10 cellular contexts compared by ENCODE assay signal in the genomic region with DNA sequence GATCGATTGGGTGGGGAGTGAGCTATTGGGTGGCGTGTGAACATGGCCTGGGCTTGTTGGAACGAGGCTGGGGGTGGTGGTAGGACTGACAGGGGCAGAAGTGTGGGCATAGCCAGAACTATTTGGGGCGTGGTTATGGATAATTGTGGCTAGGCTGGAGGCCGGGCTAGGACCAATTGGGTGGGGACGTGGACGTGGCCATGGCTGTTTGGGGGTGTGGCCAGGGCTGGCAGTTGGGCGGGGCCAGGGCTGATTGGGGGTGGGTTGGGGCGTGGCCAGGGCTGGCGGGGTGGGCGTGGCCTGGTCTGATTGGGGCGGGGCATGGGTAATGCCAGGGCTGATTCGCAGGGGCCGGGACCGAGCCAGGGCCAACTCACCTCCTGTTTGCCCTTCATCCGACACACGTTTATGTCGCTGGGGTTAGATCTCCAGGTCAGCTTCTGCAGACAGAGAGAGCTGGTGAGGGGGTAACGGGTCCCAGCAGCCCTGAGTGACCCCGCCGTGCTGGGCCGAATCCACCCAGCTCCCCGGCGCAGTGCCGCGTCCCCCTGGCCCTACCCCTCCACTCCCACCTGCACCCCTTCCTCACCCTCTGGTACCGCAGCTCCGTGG. TPM values are rescaled to one million over a fixed set of nuclear protein-coding genes. Genes with fewer than 3 reads are reported as not detected.
DNase-seq lines count a peak whose midpoint lies in the region; TF ChIP-seq lines count a peak whose summit lies in the region.
"Had no signal": no experiment of that assay in that cellular context is flagged by ENCODE, and none has a peak within 500 bp of the region (broad histone marks: within the 10 kb centered on the region; RNA-seq: fewer than 3 reads in every experiment).

No MANE protein-coding gene starts in this region.

- no peak for TF ChIP-seq POLR2A in sigmoid colon (IDR thresholded peaks at IDR 0.05)

- no peak for TF ChIP-seq CTCF in sigmoid colon (IDR thresholded peaks at IDR 0.05)

- intact Hi-C loops in sigmoid colon (cut with DNase I) = loop anchor here (5.0 kb wide), 1 partner anchor 81 kb away; a partner anchor contains a TSS

- H3K4me3 ChIP-seq in sigmoid colon = no peak overlapping the region

- H3K27me3 ChIP-seq in sigmoid colon = no peaks in the 10 kb centered on the region

- DNase-seq in activated T-cell treated with anti-CD3 and anti-CD28 coated beads for 48 hours (ENCODE audit: low read depth) (peak; percentile 44), activated T-cell treated with anti-CD3 and anti-CD28 coated beads for 4 hours (no peak), NCI-H82 treated with DMSO at 0.1 percent for 48 hours (lab: John Stamatoyannopoulos, UW; ENCODE audit: unreplicated experiment) (peak; percentile 29), ecto neural progenitor cell (ENCODE audit: low spot score) (peak; percentile 76), NCI-H1092 treated with DMSO at 0.1 percent for 48 hours (lab: John Stamatoyannopoulos, UW) (no peak), sigmoid colon (no peak), cortex of kidney (lab: John Stamatoyannopoulos, UW) (no peak)
- DNase-seq in stimulated activated CD4-positive, alpha-beta T cell treated with anti-CD3 and anti-CD28 coated beads, Interleukin-4, amount 100 ng/mL, for 48 hours (ENCODE audit: low read depth in 2 of 2) = peak; percentile 27 to 54
- DNase-seq: CD4-positive, CD25-positive, alpha-beta regulatory T cell; kidney glomerular epithelial cell had no signal

- H3K4me1 ChIP-seq in sigmoid colon = peaks cover 0 to 7% (median 5%) of the 10 kb centered on the region in 4 donors

- H3K9me3 ChIP-seq in sigmoid colon = no peaks in the 10 kb centered on the region

- H3K36me3 ChIP-seq in sigmoid colon = no peaks in the 10 kb centered on the region

- no peak for TF ChIP-seq EP300 in sigmoid colon (IDR thresholded peaks at IDR 0.05)

- no peak overlapping the region for H3K27ac ChIP-seq in sigmoid colon

- 55 to 83% methylated on average over 28 of the region's 28 CpGs for WGBS in sigmoid colon, 2 donors

RNA-seq across cellular contexts. Expression of a gene that starts 2.8 kb away (rescaled TPM):
- total RNA-seq in sigmoid colon = 1 to 10 TPM; 1.1 to 5.7 (median 1.6) TPM
- polyA plus RNA-seq in sigmoid colon = 10 to 100 TPM in 1 of 3 donors, 1 to 10 TPM in 1, under 1 TPM in 1; 0.60 to 16.9 (median 4.7) TPM
- total RNA-seq: CD4-positive, CD25-positive, alpha-beta regulatory T cell had no signal
- polyA plus RNA-seq: CD4-positive, CD25-positive, alpha-beta regulatory T cell had no signal

RNA-seq across cellular contexts. Expression of a gene that starts 16.8 kb away (rescaled TPM):
- total RNA-seq in sigmoid colon = 1 to 10 TPM in 1 of 4 donors, under 1 TPM in 2, not detected in 1; 0.36 to 2.3 (median 0.49) TPM
- polyA plus RNA-seq in sigmoid colon = 10 to 100 TPM in 1 of 3 donors, 1 to 10 TPM in 2; 2.4 to 21.0 (median 3.7) TPM

RNA-seq across cellular contexts. Expression of a gene that starts 21.7 kb away (rescaled TPM):
- 10 to 100 TPM in 1 of 4 donors, 1 to 10 TPM in 3; 2.5 to 10.0 (median 4.2) TPM for total RNA-seq in sigmoid colon
- 1 to 10 TPM in 2 of 3 donors, under 1 TPM in 1; 0.69 to 3.1 (median 2.4) TPM for polyA plus RNA-seq in sigmoid colon
- total RNA-seq: CD4-positive, CD25-positive, alpha-beta regulatory T cell had no signal

RNA-seq across cellular contexts. Expression of a gene that starts 38.4 kb away (rescaled TPM):
- 10 to 100 TPM; 41.3 to 71.7 (median 55.9) TPM for total RNA-seq in sigmoid colon
- 10 to 100 TPM in 1 of 3 donors, 1 to 10 TPM in 1, under 1 TPM in 1; 0.69 to 22.3 (median 1.8) TPM for polyA plus RNA-seq in sigmoid colon
- total RNA-seq: CD4-positive, CD25-positive, alpha-beta regulatory T cell had no signal

Comparison
In these comparisons a context has a peak if more than half of its experiments do, and no peak if none do; other contexts are left out.
1. DNase-seq: peak in activated T-cell treated with anti-CD3 and anti-CD28 coated beads for 48 hours (single experiment), NCI-H82 treated with DMSO at 0.1 percent for 48 hours (single experiment), ecto neural progenitor cell (single experiment) and stimulated activated CD4-positive, alpha-beta T cell treated with anti-CD3 and anti-CD28 coated beads, Interleukin-4, amount 100 ng/mL, for 48 hours (2 of 2); none in activated T-cell treated with anti-CD3 and anti-CD28 coated beads for 4 hours (single experiment), NCI-H1092 treated with DMSO at 0.1 percent for 48 hours (single experiment), sigmoid colon (single experiment) and cortex of kidney (single experiment).